Comparison of ENCODE assay signal across 26 cellular contexts in genomic region chr7:157485361-157485831, GRCh38.
DNase-seq lines count a peak whose midpoint lies in the region; ATAC-seq, FAIRE-seq and TF ChIP-seq lines count a peak whose summit lies in the region.
"Had no signal": no experiment of that assay in that cellular context is flagged by ENCODE, and none has a peak within 500 bp of the region (broad histone marks: within the 10 kb centered on the region; RNA-seq: fewer than 3 reads in every experiment).

No MANE protein-coding gene starts in this region.

- H3K27me3 Mint-ChIP-seq in CD4-positive, alpha-beta memory T cell: peaks cover 0 to 2% of the 10 kb centered on the region in 2 donors
- peaks cover 12% of the 10 kb centered on the region for H3K27me3 Mint-ChIP-seq in neural progenitor cell (ENCODE audit: insufficient read depth, low read depth)
- H3K27me3 Mint-ChIP-seq: central memory CD8-positive, alpha-beta T cell had no signal

- H4K20me1 ChIP-seq in K562 (replicated peaks; ENCODE audit: control insufficient read depth, insufficient read depth, low read length): peaks cover 15% of the 10 kb centered on the region; the same call in 1 of the 2 replicates
- H4K20me1 ChIP-seq in neural progenitor cell (ENCODE audit: low read depth): no peaks in the 10 kb centered on the region

- peaks cover 2% of the 10 kb centered on the region for H3K9me1 ChIP-seq in K562 (ENCODE audit: control insufficient read depth, insufficient read depth, low read length)

- no peak for TF ChIP-seq RAD21 in K562 (CRISPR knock-in tag; conservative IDR thresholded peaks at IDR 0.05 in 1 of 2, IDR thresholded peaks at IDR 0.05 in 1 of 2)

- H3K36me3 Mint-ChIP-seq in CD4-positive, alpha-beta memory T cell: no peaks in the 10 kb centered on the region
- H3K36me3 Mint-ChIP-seq in neural progenitor cell: peaks cover under 1% of the 10 kb centered on the region

- intact Hi-C loops in CD4-positive, alpha-beta memory T cell (cut with micrococcal nuclease): no loop called here
- intact Hi-C loops in K562 (cut with micrococcal nuclease): no loop called here

- peak overlapping the region in 5 of 8 donors; percentile 2 to 51 (median 20) for H3K4me3 Mint-ChIP-seq in CD4-positive, alpha-beta memory T cell
- no peak overlapping the region for H3K4me3 Mint-ChIP-seq in neural progenitor cell
- H3K4me3 Mint-ChIP-seq: activated naive CD4-positive, alpha-beta T cell treated with anti-CD3 and anti-CD28 coated beads for 36 hours; central memory CD8-positive, alpha-beta T cell had no signal

- CTCF ChIA-PET in CD4-positive, alpha-beta memory T cell (lab: Charles Lee; ENCODE audit: partially characterized antibody): interaction anchor here (1.3 to 3.3 kb wide), 3 partner anchors 13 to 53 kb away, joined by 5 to 18 read pairs (median 6); no protein-coding TSS in a partner anchor
- CTCF ChIA-PET in K562 (lab: Yijun Ruan, JAX; ENCODE audit: low intra/inter-chr PET ratio): no interaction called here

- H3K27me3 ChIP-seq in CD4-positive, alpha-beta memory T cell (ENCODE audit: insufficient read depth, low read length): no peaks in the 10 kb centered on the region
- peaks cover 34 to 64% of the 10 kb centered on the region in 2 experiments for H3K27me3 ChIP-seq in K562 (ENCODE audit: control insufficient read depth in 2 of 2, insufficient read depth in 2 of 2, low read length in 2 of 2)
- no peaks in the 10 kb centered on the region for H3K27me3 ChIP-seq in neural progenitor cell
- no peaks in the 10 kb centered on the region for H3K27me3 ChIP-seq in MG63

- no peaks in the 10 kb centered on the region for H3K9me3 ChIP-seq in CD4-positive, alpha-beta memory T cell (ENCODE audit: control insufficient read depth in 1 of 2, low read length in 2 of 2)
- H3K9me3 ChIP-seq in K562 (replicated peaks; ENCODE audit: control insufficient read depth, insufficient read depth, low read depth, low read length) (peaks cover 7% of the 10 kb centered on the region; the same call in 1 of the 2 replicates), neural progenitor cell (ENCODE audit: low read depth) (no peaks in the 10 kb centered on the region), MG63 (no peaks in the 10 kb centered on the region)
- H3K9me3 ChIP-seq: HAP-1, lower lobe of right lung, tibial artery had no signal

- H2AFZ ChIP-seq in K562 (ENCODE audit: low read depth, low read length): no peak overlapping the region
- H2AFZ ChIP-seq in neural progenitor cell (replicated peaks): no peak overlapping the region

- no peaks in the 10 kb centered on the region for H3K79me2 ChIP-seq in K562 (ENCODE audit: control insufficient read depth, insufficient read depth, low read length)
- no peaks in the 10 kb centered on the region for H3K79me2 ChIP-seq in neural progenitor cell (ENCODE audit: low read depth)

- FAIRE-seq in K562 (lab: Jason Lieb, UNC): no peak
- FAIRE-seq in frontal cortex (lab: Jason Lieb, UNC): no peak
- FAIRE-seq: GM12878 had no signal

- no peak overlapping the region for H3K4me3 ChIP-seq in CD4-positive, alpha-beta memory T cell (ENCODE audit: low read length in 2 of 2)
- H3K4me3 ChIP-seq in K562: no peak overlapping the region
- H3K4me3 ChIP-seq in neural progenitor cell: no peak overlapping the region
- no peak overlapping the region for H3K4me3 ChIP-seq in MG63
- H3K4me3 ChIP-seq: dorsolateral prefrontal cortex, GM12878, HAP-1, lower lobe of right lung, tibial artery had no signal

- peaks cover 29% of the 10 kb centered on the region for H3K4me1 ChIP-seq in CD4-positive, alpha-beta memory T cell (ENCODE audit: insufficient read depth, low read length)
- H3K4me1 ChIP-seq in K562 (replicated peaks in 1 of 2; ENCODE audit: control insufficient read depth in 2 of 2, insufficient read depth in 2 of 2, low read length in 2 of 2) (peaks cover 0 to 3% of the 10 kb centered on the region in 2 experiments; a peak in 2 of 5 replicates), neural progenitor cell (no peaks in the 10 kb centered on the region)
- H3K4me1 ChIP-seq: HAP-1, lower lobe of right lung, tibial artery had no signal

- peaks cover 11 to 27% (median 20%) of the 10 kb centered on the region in 4 donors for H3K4me1 Mint-ChIP-seq in CD4-positive, alpha-beta memory T cell
- peaks cover 29% of the 10 kb centered on the region for H3K4me1 Mint-ChIP-seq in neural progenitor cell

- no TSS peak for BruUV-seq in K562 (replicated peaks; lab: Mats Ljungman, UMichigan)

- no peak for TF ChIP-seq EP300 in K562 (IDR thresholded peaks at IDR 0.05; ENCODE audit: low read length)

- H3K9me3 Mint-ChIP-seq in CD4-positive, alpha-beta memory T cell: no peaks in the 10 kb centered on the region
- peaks cover 7% of the 10 kb centered on the region for H3K9me3 Mint-ChIP-seq in neural progenitor cell
- H3K9me3 Mint-ChIP-seq: activated naive CD4-positive, alpha-beta T cell treated with anti-CD3 and anti-CD28 coated beads for 36 hours; central memory CD8-positive, alpha-beta T cell had no signal

- H3F3A ChIP-seq in neural progenitor cell (ENCODE audit: low read depth): peaks cover 5% of the 10 kb centered on the region

- in situ Hi-C loops in K562 (cut with MboI): no loop called here

- no peak overlapping the region for H3K27ac ChIP-seq in CD4-positive, alpha-beta memory T cell (ENCODE audit: low read depth, low read length)
- no peak overlapping the region for H3K27ac ChIP-seq in K562 (ENCODE audit: extremely low read depth, low read depth, low read length)
- no peak overlapping the region for H3K27ac ChIP-seq in neural progenitor cell
- H3K27ac ChIP-seq: dorsolateral prefrontal cortex, lower lobe of right lung, tibial artery had no signal

- DNase-seq in CD4-positive, alpha-beta memory T cell: peak in 2 of 5 donors; percentile 24 to 35
- DNase-seq in NCI-H526 treated with DMSO at 0.1 percent for 48 hours (lab: John Stamatoyannopoulos, UW) (peak; percentile 72), K562 (ENCODE audit: extremely low read depth in 1 of 4, low spot score in 3 of 4) (no peak), neural progenitor cell (ENCODE audit: low spot score) (no peak), MG63 (no peak), frontal cortex (ENCODE audit: low spot score in 2 of 2) (no peak), EL (no peak)
- DNase-seq: activated CD4-positive, alpha-beta T cell treated with anti-CD3 and anti-CD28 coated beads for 1 hour; activated naive CD4-positive, alpha-beta T cell treated with anti-CD3 and anti-CD28 coated beads for 36 hours; dorsolateral prefrontal cortex; erythroblast; foreskin fibroblast; KBM-7; lower lobe of right lung; NCI-H1694 treated with DMSO at 0.1 percent for 48 hours; NCI-H774; nucleus accumbens; OCI-M1; SHP77; stimulated activated CD4-positive, alpha-beta T cell treated with anti-CD3 and anti-CD28 coated beads, Interleukin-4, amount 100 ng/mL, for 24 hours; stimulated activated naive CD8-positive, alpha-beta T cell treated with anti-CD3 and anti-CD28 coated beads, Interleukin-15, Interleukin-2, amounts not matched to agents 100 U/mL and 50 U/mL, for 24 hours; tibial artery had no signal

- POLR2A ChIA-PET in CD4-positive, alpha-beta memory T cell (lab: Charles Lee; ENCODE audit: partially characterized antibody): interaction anchor here (1.0 to 2.5 kb wide), 5 partner anchors 8 to 83 kb away, joined by 3 to 10 read pairs (median 4); no protein-coding TSS in a partner anchor
- POLR2A ChIA-PET in K562 (lab: Yijun Ruan, JAX): interaction anchor here (0.6 to 0.7 kb wide), 2 partner anchors 313 to 391 kb away, joined by 3 read pairs; no protein-coding TSS in a partner anchor

- no peak overlapping the region for H3K9ac ChIP-seq in K562 (ENCODE audit: insufficient read depth in 1 of 2, low read depth in 2 of 2, low read length in 2 of 2)
- no peak overlapping the region for H3K9ac ChIP-seq in neural progenitor cell

- H3K4me2 ChIP-seq in K562 (ENCODE audit: insufficient read depth, low read length) (no peak overlapping the region), neural progenitor cell (no peak overlapping the region)

- H3K36me3 ChIP-seq in CD4-positive, alpha-beta memory T cell (ENCODE audit: insufficient read depth, low read length): no peaks in the 10 kb centered on the region
- H3K36me3 ChIP-seq in K562 (ENCODE audit: control insufficient read depth, insufficient read depth, low read length) (no peaks in the 10 kb centered on the region), neural progenitor cell (no peaks in the 10 kb centered on the region), MG63 (no peaks in the 10 kb centered on the region)
- H3K36me3 ChIP-seq: HAP-1, lower lobe of right lung, tibial artery had no signal

- peak; percentile 65 for ATAC-seq in K562
- ATAC-seq in HG03342 (IDR thresholded peaks at IDR 0.05; ENCODE audit: unreplicated experiment): no peak
- ATAC-seq: GM12878; lower lobe of right lung; stimulated activated naive CD8-positive, alpha-beta T cell treated with anti-CD3 and anti-CD28 coated beads, Interleukin-15, Interleukin-2, amounts not matched to agents 100 U/mL and 50 U/mL, for 24 hours had no signal

- TF ChIP-seq CTCF in K562 (IDR thresholded peaks at IDR 0.05 in 2 of 3, conservative IDR thresholded peaks at IDR 0.05 in 1 of 3; ENCODE audit: insufficient read depth in 2 of 3, low read depth in 1 of 3, low read length in 3 of 3) (peak in 2 of 3 experiments; percentile 5 to 16; a peak in 1 of 6 replicates), neural progenitor cell (IDR thresholded peaks at IDR 0.05) (no peak)

- no peak for TF ChIP-seq POLR2A in K562 (conservative IDR thresholded peaks at IDR 0.05)

- H3K27ac Mint-ChIP-seq in CD4-positive, alpha-beta memory T cell: peak overlapping the region in 4 of 7 donors; percentile 30 to 70 (median 55)
- H3K27ac Mint-ChIP-seq in neural progenitor cell: peak overlapping the region; percentile 87
- H3K27ac Mint-ChIP-seq: activated naive CD4-positive, alpha-beta T cell treated with anti-CD3 and anti-CD28 coated beads for 36 hours had no signal

- under 1% methylated on average over 12 of the region's 12 CpGs for WGBS in K562 (ENCODE audit: insufficient coverage, low coverage, missing lambda C conversion rate)

TF ChIP-seq in K562, 482 proteins besides CTCF, POLR2A, EP300 and RAD21:
- no peak for TF ChIP-seq ZNF24 (IDR thresholded peaks at IDR 0.05)
- no peak for TF ChIP-seq ZNF696 (CRISPR knock-in tag; conservative IDR thresholded peaks at IDR 0.05)
- TF ChIP-seq TFE3 (CRISPR knock-in tag; IDR thresholded peaks at IDR 0.05): 0 out of 2 replicates have a peak, but pooled peaks have one; percentile 4
TF ChIP-seq in K562: peak in this region for 1.
